19 cellular contexts compared by ENCODE assay signal in genomic region chrX:6661731-6662130, GRCh38.
"Had no signal": no experiment of that assay in that cellular context is flagged by ENCODE, and none has a peak within 500 bp of the region (broad histone marks: within the 10 kb centered on the region; RNA-seq: fewer than 3 reads in every experiment).

No MANE protein-coding gene starts in this region.

- H3K27me3 Mint-ChIP-seq: dendritic cell treated with granulocyte-macrophage colony-stimulating factor and Interleukin-4, amounts not matched to agents 40 ng/mL and 50 ng/mL, for 4 days; naive B cell had no signal

- DNase-seq: colonic mucosa; cortex of kidney; effector memory CD4-positive, alpha-beta T cell; erythroblast; foreskin keratinocyte; glutamatergic neuron; head of caudate nucleus; heart right ventricle; hippocampal formation; left cardiac atrium; left lung; left ventricle myocardium superior; lower lobe of right lung; mesenchymal stem cell; mucosa of descending colon; naive B cell had no signal

- H3K4me1 ChIP-seq: colonic mucosa, foreskin keratinocyte, gastroesophageal sphincter, heart right ventricle, left lung, lower lobe of right lung had no signal

- H3K27ac ChIP-seq: colonic mucosa, gastroesophageal sphincter, heart right ventricle, left lung, lower lobe of right lung had no signal

- H3K36me3 ChIP-seq: colonic mucosa, gastroesophageal sphincter, heart right ventricle, left lung, lower lobe of right lung had no signal

- H3K27me3 ChIP-seq: colonic mucosa, foreskin keratinocyte, gastroesophageal sphincter, heart right ventricle, left lung had no signal

- H3K4me3 Mint-ChIP-seq: dendritic cell treated with granulocyte-macrophage colony-stimulating factor and Interleukin-4, amounts not matched to agents 40 ng/mL and 50 ng/mL, for 4 days; mesothelial cell of epicardium; naive B cell had no signal

- H3K4me1 Mint-ChIP-seq: mesothelial cell of epicardium had no signal

- H3K4me3 ChIP-seq: colonic mucosa, gastroesophageal sphincter, heart right ventricle, left lung, lower lobe of right lung, mucosa of descending colon had no signal

- H3K27ac Mint-ChIP-seq: dendritic cell treated with granulocyte-macrophage colony-stimulating factor and Interleukin-4, amounts not matched to agents 40 ng/mL and 50 ng/mL, for 4 days; mesothelial cell of epicardium had no signal

- ATAC-seq: gastroesophageal sphincter, heart right ventricle, left cardiac atrium, left lung, left ventricle myocardium superior, lower lobe of right lung, mucosa of descending colon had no signal

- H3K9me3 ChIP-seq: colonic mucosa, gastroesophageal sphincter, left lung, lower lobe of right lung, mucosa of descending colon had no signal

- H3K36me3 Mint-ChIP-seq: mesothelial cell of epicardium had no signal
